Comparison of ENCODE assay signal across 19 cellular contexts in genomic region chr2:42638080-42638784, GRCh38.
DNase-seq lines count a peak whose midpoint lies in the region; ATAC-seq, FAIRE-seq and TF ChIP-seq lines count a peak whose summit lies in the region.
"Had no signal": no experiment of that assay in that cellular context is flagged by ENCODE, and none has a peak within 500 bp of the region (broad histone marks: within the 10 kb centered on the region; RNA-seq: fewer than 3 reads in every experiment).

No MANE protein-coding gene starts in this region.

- SMC1A ChIA-PET in GM12878 (lab: Charles Lee; ENCODE audit: uncharacterized antibody, unreplicated experiment) = interaction anchor here (0.6 to 4.3 kb wide), 21 partner anchors 11 to 1271 kb away, joined by 3 to 24 read pairs (median 3); no protein-coding TSS in a partner anchor

- TF ChIP-seq CTCF in GM12878 (IDR thresholded peaks at IDR 0.05 in 2 of 3, conservative IDR thresholded peaks at IDR 0.05 in 1 of 3; ENCODE audit: control insufficient read depth in 2 of 3, extremely low read depth in 1 of 3, insufficient read depth in 1 of 3, low read depth in 3 of 3, low read length in 3 of 3) (no peak), neural progenitor cell (IDR thresholded peaks at IDR 0.05) (no peak), colonic mucosa (IDR thresholded peaks at IDR 0.05) (no peak)

- peak; percentile 30 for FAIRE-seq in H54 (lab: Jason Lieb, UNC)
- no peak for FAIRE-seq in GM12878 (lab: Jason Lieb, UNC)

- H3K79me2 ChIP-seq in GM12878 (ENCODE audit: control insufficient read depth, insufficient read depth, low read length) (peaks cover 4% of the 10 kb centered on the region), neural progenitor cell (ENCODE audit: low read depth) (peaks cover 97% of the 10 kb centered on the region)

- WGBS in GM12878 (ENCODE audit: insufficient coverage, insufficient replicate concordance, low lambda C conversion rate, missing lambda C conversion rate) = 99% methylated on average over 7 of the region's 7 CpGs

- DNase-seq in H54 (ENCODE audit: insufficient read length, low spot score) (no peak), NCI-H1694 (lab: John Stamatoyannopoulos, UW) (peak; percentile 23), GM12878 (ENCODE audit: low read depth, low spot score) (no peak), neural progenitor cell (ENCODE audit: low spot score) (no peak), colonic mucosa (no peak)
- no peak for DNase-seq in activated CD4-positive, alpha-beta T cell treated with anti-CD3 and anti-CD28 coated beads, Interleukin-2, amount 10 ng/mL, durations not matched to agents 24 days and 14 days
- DNase-seq: activated CD4-positive, alpha-beta T cell treated with anti-CD3 and anti-CD28 coated beads, Interleukin-2, amount 50 U/mL, for 4 hours; activated naive CD4-positive, alpha-beta T cell treated with anti-CD3 and anti-CD28 coated beads, Interleukin-2, amount 50 U/mL, for 16 hours; effector CD8-positive, alpha-beta T cell; NCI-H2081 treated with DMSO at 0.1 percent for 48 hours; SHP77; stimulated activated CD4-positive, alpha-beta T cell treated with anti-CD3 and anti-CD28 coated beads, Interleukin-4, amount 100 ng/mL, for 1 hour; SW 1271; T1000; trophoblast cell had no signal

- H3K9ac ChIP-seq in GM12878 (ENCODE audit: control insufficient read depth, insufficient read depth, low read length) (peak overlapping the region; percentile 25; the same call in 1 of the 2 replicates), neural progenitor cell (no peak overlapping the region), colonic mucosa (ENCODE audit: low read depth in 2 of 2, low read length in 2 of 2) (no peak overlapping the region)
- H3K9ac ChIP-seq: parathyroid adenoma had no signal

- RAD21 ChIA-PET in GM12878 (lab: Charles Lee; ENCODE audit: unreplicated experiment) = interaction anchor here (0.9 to 2.6 kb wide), 12 partner anchors 23 to 158 kb away, joined by 3 to 21 read pairs (median 5); partner anchors contain the start of gene HAAO

- H3K27me3 ChIP-seq in GM12878 (replicated peaks in 1 of 2; ENCODE audit: control insufficient read depth in 2 of 2, insufficient read depth in 2 of 2, low read length in 1 of 2) (no peaks in the 10 kb centered on the region), neural progenitor cell (no peaks in the 10 kb centered on the region), colonic mucosa (no peaks in the 10 kb centered on the region)
- H3K27me3 ChIP-seq: right atrium auricular region had no signal

- CTCF ChIA-PET in GM12878 (lab: Yijun Ruan, JAX) = interaction anchor here (0.7 to 2.7 kb wide), 12 partner anchors 20 to 322 kb away, joined by 3 to 22 read pairs (median 4); no protein-coding TSS in a partner anchor

- H3K4me1 Mint-ChIP-seq in neural progenitor cell = peaks cover 10% of the 10 kb centered on the region
- H3K4me1 Mint-ChIP-seq in activated CD4-positive, alpha-beta T cell treated with anti-CD3 and anti-CD28 coated beads, Interleukin-2, amount 10 ng/mL, durations not matched to agents 24 days and 14 days = peaks cover 6% of the 10 kb centered on the region

- no peak for TF ChIP-seq RAD21 in GM12878 (IDR thresholded peaks at IDR 0.05; ENCODE audit: insufficient read depth, low read depth, low read length)

- H3K9me3 ChIP-seq in GM12878 (replicated peaks; ENCODE audit: control insufficient read depth, insufficient read depth, low read length) = peaks cover 2% of the 10 kb centered on the region; the same call in 1 of the 3 replicates
- H3K9me3 ChIP-seq in neural progenitor cell (ENCODE audit: low read depth) = no peaks in the 10 kb centered on the region
- H3K9me3 ChIP-seq in colonic mucosa = no peaks in the 10 kb centered on the region
- H3K9me3 ChIP-seq: right atrium auricular region had no signal

- H4K20me1 ChIP-seq in GM12878 (ENCODE audit: control insufficient read depth, insufficient read depth) (no peaks in the 10 kb centered on the region), neural progenitor cell (ENCODE audit: low read depth) (peaks cover 18% of the 10 kb centered on the region)

- no peak overlapping the region; the same call in 1 of the 2 replicates for H2AFZ ChIP-seq in GM12878 (ENCODE audit: control insufficient read depth, low read depth, low read length)
- no peak overlapping the region for H2AFZ ChIP-seq in neural progenitor cell (replicated peaks)
- H2AFZ ChIP-seq: parathyroid adenoma had no signal

- H3K27me3 Mint-ChIP-seq in neural progenitor cell (ENCODE audit: insufficient read depth, low read depth) = peaks cover 2% of the 10 kb centered on the region
- H3K27me3 Mint-ChIP-seq in activated CD4-positive, alpha-beta T cell treated with anti-CD3 and anti-CD28 coated beads, Interleukin-2, amount 10 ng/mL, durations not matched to agents 24 days and 14 days = no peaks in the 10 kb centered on the region

- H3K4me1 ChIP-seq in GM12878 (ENCODE audit: control insufficient read depth, insufficient read depth, low read length) (peaks cover 4% of the 10 kb centered on the region), neural progenitor cell (peaks cover 14% of the 10 kb centered on the region), colonic mucosa (no peaks in the 10 kb centered on the region)
- H3K4me1 ChIP-seq: parathyroid adenoma had no signal

- H3K4me2 ChIP-seq in GM12878 (ENCODE audit: control insufficient read depth, insufficient read depth) = peak overlapping the region; percentile 57
- peak overlapping the region; percentile 32 for H3K4me2 ChIP-seq in neural progenitor cell

- TF ChIP-seq POLR2A in H54 (IDR thresholded peaks at IDR 0.05; ENCODE audit: low read depth, low read length) (no peak), GM12878 (IDR thresholded peaks at IDR 0.05; ENCODE audit: low read depth, low read length) (no peak)

- H3K27ac Mint-ChIP-seq in neural progenitor cell = no peak overlapping the region
- no peak overlapping the region for H3K27ac Mint-ChIP-seq in activated CD4-positive, alpha-beta T cell treated with anti-CD3 and anti-CD28 coated beads, Interleukin-2, amount 10 ng/mL, durations not matched to agents 24 days and 14 days

- H3K4me3 ChIP-seq in GM12878 = peak overlapping the region; percentile 24; the same call in 1 of the 2 replicates
- peak overlapping the region; percentile 13 for H3K4me3 ChIP-seq in neural progenitor cell
- no peak overlapping the region for H3K4me3 ChIP-seq in colonic mucosa
- H3K4me3 ChIP-seq: right atrium auricular region had no signal

- H3K4me3 Mint-ChIP-seq in neural progenitor cell = no peak overlapping the region
- no peak overlapping the region for H3K4me3 Mint-ChIP-seq in activated CD4-positive, alpha-beta T cell treated with anti-CD3 and anti-CD28 coated beads, Interleukin-2, amount 10 ng/mL, durations not matched to agents 24 days and 14 days

- TF ChIP-seq EP300 in GM12878 (IDR thresholded peaks at IDR 0.05; ENCODE audit: borderline replicate concordance in 1 of 2, control insufficient read depth in 1 of 2, low read depth in 2 of 2, low read length in 2 of 2) = no peak

- in situ Hi-C loops in GM12878 (cut with MboI) = no loop called here

- H3F3A ChIP-seq in neural progenitor cell (ENCODE audit: low read depth) = peaks cover 43% of the 10 kb centered on the region

- no TSS peak for BruUV-seq in GM12878 (replicated peaks; lab: Mats Ljungman, UMichigan)

- no peaks in the 10 kb centered on the region for H3K9me3 Mint-ChIP-seq in neural progenitor cell
- H3K9me3 Mint-ChIP-seq in activated CD4-positive, alpha-beta T cell treated with anti-CD3 and anti-CD28 coated beads, Interleukin-2, amount 10 ng/mL, durations not matched to agents 24 days and 14 days = no peaks in the 10 kb centered on the region

- intact Hi-C loops in GM12878 (cut with micrococcal nuclease; ENCODE audit: unreplicated experiment) (no loop called here), colonic mucosa (cut with DNase I) (no loop called here)
- intact Hi-C loops in activated CD4-positive, alpha-beta T cell treated with anti-CD3 and anti-CD28 coated beads, Interleukin-2, amount 10 ng/mL, durations not matched to agents 24 days and 14 days (cut with micrococcal nuclease) = no loop called here

- H3K36me3 ChIP-seq in GM12878 (ENCODE audit: control insufficient read depth in 2 of 2, insufficient read depth in 2 of 2, low read length in 1 of 2) = no peaks in the 10 kb centered on the region
- H3K36me3 ChIP-seq in neural progenitor cell = no peaks in the 10 kb centered on the region
- H3K36me3 ChIP-seq in colonic mucosa = no peaks in the 10 kb centered on the region
- H3K36me3 ChIP-seq: right atrium auricular region had no signal

- POLR2A ChIA-PET in GM12878 (lab: Charles Lee) = interaction anchor here (0.7 to 1.3 kb wide), 10 partner anchors 11 to 466 kb away, joined by 3 to 6 read pairs (median 4); no protein-coding TSS in a partner anchor

- H3K27ac ChIP-seq in GM12878 (ENCODE audit: control insufficient read depth, insufficient read depth) (peak overlapping the region; percentile 54; the same call in 1 of the 2 replicates), neural progenitor cell (peak overlapping the region; percentile 57), colonic mucosa (no peak overlapping the region)
- H3K27ac ChIP-seq: parathyroid adenoma, right atrium auricular region had no signal

- ATAC-seq in GM12878 (peak; percentile 48), HG03439 (IDR thresholded peaks at IDR 0.05; ENCODE audit: unreplicated experiment) (no peak)
- ATAC-seq: Panc1 had no signal

- peaks cover 6% of the 10 kb centered on the region for H3K36me3 Mint-ChIP-seq in neural progenitor cell
- peaks cover 1% of the 10 kb centered on the region for H3K36me3 Mint-ChIP-seq in activated CD4-positive, alpha-beta T cell treated with anti-CD3 and anti-CD28 coated beads, Interleukin-2, amount 10 ng/mL, durations not matched to agents 24 days and 14 days (ENCODE audit: low read depth)

TF ChIP-seq in GM12878, 131 proteins besides CTCF, POLR2A, EP300 and RAD21 (continues in another document):
- TF ChIP-seq JUND (IDR thresholded peaks at IDR 0.05; ENCODE audit: low read depth, low read length) (no peak), NRF1 (conservative IDR thresholded peaks at IDR 0.05; ENCODE audit: low read depth, low read length) (no peak), CEBPB (IDR thresholded peaks at IDR 0.05; ENCODE audit: borderline replicate concordance in 1 of 2, low read depth in 2 of 2, low read length in 2 of 2) (no peak), RELB (IDR thresholded peaks at IDR 0.05; ENCODE audit: low read depth) (peak; percentile 45; the same call in 1 of the 2 replicates), SMC3 (IDR thresholded peaks at IDR 0.05; ENCODE audit: borderline replicate concordance, low read length) (no peak)
